Comparison of ENCODE assay signal across 21 cellular contexts in genomic region chr3:193372783-193373182, GRCh38.
DNase-seq lines count a peak whose midpoint lies in the region; ATAC-seq lines count a peak whose summit lies in the region.
"Had no signal": no experiment of that assay in that cellular context is flagged by ENCODE, and none has a peak within 500 bp of the region (broad histone marks: within the 10 kb centered on the region; RNA-seq: fewer than 3 reads in every experiment).

No MANE protein-coding gene starts in this region.

- peak; percentile 3 for DNase-seq in OCI-M1 (lab: John Stamatoyannopoulos, UW)
- DNase-seq in NCI-H1930 (lab: John Stamatoyannopoulos, UW), result no peak
- no peak for DNase-seq in NCI-H526 (lab: John Stamatoyannopoulos, UW)
- no peak for DNase-seq in GM19238 (ENCODE audit: insufficient read length, low spot score)
- DNase-seq: activated B cell treated with CpG ODN at 0.5 μM for 24 hours; activated CD4-positive, alpha-beta T cell treated with anti-CD3 and anti-CD28 coated beads, Interleukin-2, amount 50 U/mL, for 4 hours; activated CD8-positive, alpha-beta memory T cell treated with anti-CD3 and anti-CD28 coated beads, Interleukin-2, amount 50 U/mL, for 48 hours; activated naive CD8-positive, alpha-beta T cell treated with anti-CD3 and anti-CD28 coated beads for 36 hours; central memory CD4-positive, alpha-beta T cell; NCI-H1092; NCI-H187; NCI-H2227 treated with DMSO at 0.1 percent for 48 hours; NCI-H82; PC-9; SHP77 treated with DMSO at 0.1 percent for 48 hours; T-helper 9 cell; trophoblast cell had no signal

- ATAC-seq in GM18868 (IDR thresholded peaks at IDR 0.05; ENCODE audit: unreplicated experiment) (peak; percentile 59), GM21360 (IDR thresholded peaks at IDR 0.05; ENCODE audit: unreplicated experiment) (peak; percentile 55), HG02870 (IDR thresholded peaks at IDR 0.05; ENCODE audit: unreplicated experiment) (peak; percentile 76)
- ATAC-seq: natural killer cell treated with Interleukin-12 subunit alpha and Interleukin-12 subunit beta and Interleukin-15 and Interleukin-18, amount 100 ng/mL, for 72 hours had no signal
